Comparison of ENCODE assay signal across 10 cellular contexts in the genomic region with DNA sequence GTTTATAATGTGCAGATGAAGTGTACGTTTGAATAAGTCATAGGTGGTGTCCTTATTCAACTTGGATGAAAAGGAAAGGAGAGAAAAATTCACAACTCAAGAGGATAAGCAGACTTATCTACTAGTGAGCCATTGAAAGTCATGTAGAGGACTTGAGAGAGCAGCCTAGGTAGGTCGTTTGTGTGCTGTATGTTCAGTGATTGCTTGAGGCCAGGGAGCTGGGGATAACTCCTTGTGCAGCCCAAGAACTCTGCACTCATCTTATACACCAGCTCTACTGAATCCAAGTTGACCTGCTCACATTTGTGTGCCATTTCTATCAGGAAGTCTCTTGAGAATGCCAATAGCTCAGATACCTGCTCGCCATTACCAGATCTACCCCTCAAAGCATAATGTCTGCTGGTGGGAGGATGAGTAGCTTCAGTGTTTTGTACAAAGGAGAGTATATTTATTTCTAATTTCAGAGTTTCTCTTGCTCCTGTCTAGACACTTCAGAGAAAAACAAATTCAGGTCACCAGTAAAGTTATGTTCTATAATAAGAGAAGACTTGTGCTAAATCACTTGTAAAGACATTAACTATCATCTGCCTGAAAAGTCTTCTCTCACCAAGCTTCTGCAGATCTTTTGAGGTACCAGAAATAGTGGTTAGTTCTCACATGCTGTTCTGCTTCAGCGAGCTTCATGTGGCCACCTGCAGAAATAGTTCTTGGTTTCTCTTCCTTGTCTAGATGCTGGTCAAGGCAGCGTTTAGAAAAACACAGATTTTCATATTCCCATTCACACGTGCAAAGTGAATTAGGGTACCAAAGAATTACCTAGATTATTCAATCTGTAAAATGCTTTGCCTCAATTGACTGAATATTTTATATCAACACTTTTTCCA. TPM values are rescaled to one million over a fixed set of nuclear protein-coding genes. Genes with fewer than 3 reads are reported as not detected.
DNase-seq lines count a peak whose midpoint lies in the region; ATAC-seq and TF ChIP-seq lines count a peak whose summit lies in the region.
"Had no signal": no experiment of that assay in that cellular context is flagged by ENCODE, and none has a peak within 500 bp of the region (broad histone marks: within the 10 kb centered on the region; RNA-seq: fewer than 3 reads in every experiment).

No MANE protein-coding gene starts in this region.

- no peaks in the 10 kb centered on the region for H3K36me3 ChIP-seq in prostate gland

- no peaks in the 10 kb centered on the region for H3K27me3 ChIP-seq in prostate gland (replicated peaks; ENCODE audit: insufficient read depth)

- no peaks in the 10 kb centered on the region for H3K9me3 ChIP-seq in prostate gland

- peak overlapping the region; percentile 51 to 96 for H3K27ac Mint-ChIP-seq in natural killer cell

- TF ChIP-seq CTCF in natural killer cell (IDR thresholded peaks at IDR 0.05) = no peak
- no peak for TF ChIP-seq CTCF in prostate gland (IDR thresholded peaks at IDR 0.05)

- H3K27ac ChIP-seq in prostate gland = no peak overlapping the region

- H3K4me3 Mint-ChIP-seq in natural killer cell = peak overlapping the region; percentile 42

- H3K36me3 Mint-ChIP-seq in natural killer cell = peaks cover under 1% of the 10 kb centered on the region

- peaks cover 44 to 57% of the 10 kb centered on the region in 2 donors for H3K4me1 Mint-ChIP-seq in natural killer cell

- no peaks in the 10 kb centered on the region for H3K9me3 Mint-ChIP-seq in natural killer cell

- ATAC-seq in GM18868 (IDR thresholded peaks at IDR 0.05; ENCODE audit: unreplicated experiment) (peak; percentile 97), GM21737 (IDR thresholded peaks at IDR 0.05; ENCODE audit: unreplicated experiment) (peak; percentile 93), HG03460 (IDR thresholded peaks at IDR 0.05; ENCODE audit: unreplicated experiment) (peak; percentile 95), natural killer cell (peak in 1 of 3 donors; percentile 57)

- no peaks in the 10 kb centered on the region for H3K4me1 ChIP-seq in prostate gland (replicated peaks)

- intact Hi-C loops in natural killer cell (cut with micrococcal nuclease) = no loop called here
- intact Hi-C loops in prostate gland (cut with DNase I) = no loop called here
- intact Hi-C loops in posterior vena cava (cut with DNase I) = no loop called here

- H3K27me3 Mint-ChIP-seq in natural killer cell (ENCODE audit: low read depth in 2 of 2) = no peaks in the 10 kb centered on the region

- H3K4me3 ChIP-seq in prostate gland = no peak overlapping the region

- DNase-seq in natural killer cell (no peak), NCI-H524 (lab: John Stamatoyannopoulos, UW) (no peak), prostate gland (ENCODE audit: low spot score) (no peak), posterior vena cava (ENCODE audit: low spot score) (no peak), NCI-H1048 (lab: John Stamatoyannopoulos, UW) (no peak)
- DNase-seq: NCI-H2107, posterior cingulate gyrus had no signal

- no peak for TF ChIP-seq POLR2A in prostate gland (IDR thresholded peaks at IDR 0.05)

- WGBS in prostate gland = 84% methylated on average over 6 of the region's 6 CpGs

RNA-seq across cellular contexts. Expression of gene S1PR1, which starts 10.8 kb away (rescaled TPM):
- total RNA-seq in natural killer cell (100 to 1,000 TPM in 1 of 3 donors, 10 to 100 TPM in 2; 33.5 to 114 (median 80.2) TPM), prostate gland (10 to 100 TPM in 1 of 2 donors, 1 to 10 TPM in 1; 9.7 to 24.2 TPM), posterior vena cava (10 to 100 TPM; 39.7 to 62.3 TPM)
